In the genomic region with DNA sequence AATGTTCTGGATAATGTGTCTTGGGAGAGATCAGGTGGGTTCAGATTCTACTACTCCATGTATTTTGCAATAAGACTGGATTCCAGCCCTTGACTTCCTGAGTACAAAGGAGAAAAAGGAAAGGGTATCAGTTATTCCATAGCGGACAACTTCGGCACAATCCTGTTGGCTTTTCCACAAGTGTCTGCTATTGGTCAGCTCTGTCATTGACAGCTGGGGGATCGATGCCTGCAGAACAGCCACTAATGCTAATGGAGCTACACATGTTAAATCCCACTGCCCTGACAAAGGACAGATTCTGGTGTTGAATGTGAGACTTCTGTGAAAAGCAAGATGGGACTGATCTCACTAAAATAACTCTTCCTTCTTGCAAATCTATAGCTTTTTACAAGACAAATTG, we compare ENCODE assay signal across 44 cellular contexts. TPM values are rescaled to one million over a fixed set of nuclear protein-coding genes. Genes with fewer than 3 reads are reported as not detected.
"Had no signal": no experiment of that assay in that cellular context is flagged by ENCODE, and none has a peak within 500 bp of the region (broad histone marks: within the 10 kb centered on the region; RNA-seq: fewer than 3 reads in every experiment).

No MANE protein-coding gene starts in this region.

- H3K27ac ChIP-seq: adrenal gland, ascending aorta, body of pancreas, brain microvascular endothelial cell, breast epithelium, cardiac muscle cell had no signal

- H3K4me3 Mint-ChIP-seq: activated naive CD4-positive, alpha-beta T cell treated with anti-CD3 and anti-CD28 coated beads for 36 hours; activated naive CD4-positive, alpha-beta T cell treated with anti-CD3 and anti-CD28 coated beads, Interleukin-2, amount 10 ng/mL, durations not matched to agents 7 days and 5 days; activated naive CD4-positive, alpha-beta T cell treated with anti-CD3 and anti-CD28 coated beads, Interleukin-2, amount 50 U/mL, for 24 hours; activated naive CD8-positive, alpha-beta T cell; activated naive CD8-positive, alpha-beta T cell treated with anti-CD3 and anti-CD28 coated beads for 36 hours; activated naive CD8-positive, alpha-beta T cell treated with anti-CD3 and anti-CD28 coated beads, Interleukin-2, amount 10 ng/mL, durations not matched to agents 7 days and 5 days; activated naive CD8-positive, alpha-beta T cell treated with anti-CD3 and anti-CD28 coated beads, Interleukin-2, amount 50 U/mL, for 24 hours; activated T-cell treated with anti-CD3 and anti-CD28 coated beads, Interleukin-2, amount 50 U/mL, for 24 hours; activated T-cell treated with anti-CD3 and anti-CD28 coated beads, Interleukin-2, amount 50 U/mL, for 4 hours; activated T-cell treated with anti-CD3 and anti-CD28 coated beads, Interleukin-2, amount 50 U/mL, for 72 hours; activated T-helper 1 cell treated with anti-CD3 and anti-CD28 coated beads, Interleukin-12 subunit alpha, Interleukin-12 subunit beta, Interleukin-2, Interleukin-4 antibody, amounts not matched to agents 30 ng/mL and 10 ng/mL and 1 ng/mL, durations not matched to agents 14 hours and 24 hours and 36 hours; activated T-helper 17 cell treated with anti-CD3 and anti-CD28 coated beads, Interleukin-2, amount 50 U/mL, for 72 hours; brain; central memory CD8-positive, alpha-beta T cell had no signal

- H3K36me3 Mint-ChIP-seq: activated naive CD4-positive, alpha-beta T cell treated with anti-CD3 and anti-CD28 coated beads, Interleukin-2, amount 10 ng/mL, durations not matched to agents 7 days and 5 days; activated naive CD4-positive, alpha-beta T cell treated with anti-CD3 and anti-CD28 coated beads, Interleukin-2, amount 50 U/mL, for 24 hours; activated naive CD8-positive, alpha-beta T cell; activated naive CD8-positive, alpha-beta T cell treated with anti-CD3 and anti-CD28 coated beads for 36 hours; activated naive CD8-positive, alpha-beta T cell treated with anti-CD3 and anti-CD28 coated beads, Interleukin-2, amount 10 ng/mL, durations not matched to agents 7 days and 5 days; brain had no signal

- H3K4me1 Mint-ChIP-seq: activated naive CD4-positive, alpha-beta T cell treated with anti-CD3 and anti-CD28 coated beads, Interleukin-2, amount 10 ng/mL, durations not matched to agents 7 days and 5 days; activated naive CD4-positive, alpha-beta T cell treated with anti-CD3 and anti-CD28 coated beads, Interleukin-2, amount 50 U/mL, for 24 hours; activated naive CD8-positive, alpha-beta T cell treated with anti-CD3 and anti-CD28 coated beads for 36 hours; activated naive CD8-positive, alpha-beta T cell treated with anti-CD3 and anti-CD28 coated beads, Interleukin-2, amount 10 ng/mL, durations not matched to agents 7 days and 5 days; activated naive CD8-positive, alpha-beta T cell treated with anti-CD3 and anti-CD28 coated beads, Interleukin-2, amount 50 U/mL, for 24 hours; activated T-helper 17 cell treated with anti-CD3 and anti-CD28 coated beads, Interleukin-2, amount 50 U/mL, for 72 hours; central memory CD8-positive, alpha-beta T cell had no signal

- H3K27ac Mint-ChIP-seq: activated naive CD4-positive, alpha-beta T cell treated with anti-CD3 and anti-CD28 coated beads for 36 hours; activated naive CD4-positive, alpha-beta T cell treated with anti-CD3 and anti-CD28 coated beads, Interleukin-2, amount 10 ng/mL, durations not matched to agents 7 days and 5 days; activated naive CD4-positive, alpha-beta T cell treated with anti-CD3 and anti-CD28 coated beads, Interleukin-2, amount 50 U/mL, for 24 hours; activated naive CD4-positive, alpha-beta T cell treated with anti-CD3 and anti-CD28 coated beads, Interleukin-2, amount 50 U/mL, for 72 hours; activated naive CD8-positive, alpha-beta T cell; activated naive CD8-positive, alpha-beta T cell treated with anti-CD3 and anti-CD28 coated beads for 36 hours; activated naive CD8-positive, alpha-beta T cell treated with anti-CD3 and anti-CD28 coated beads, Interleukin-2, amount 10 ng/mL, durations not matched to agents 7 days and 5 days; activated naive CD8-positive, alpha-beta T cell treated with anti-CD3 and anti-CD28 coated beads, Interleukin-2, amount 50 U/mL, for 24 hours; activated T-cell treated with anti-CD3 and anti-CD28 coated beads, Interleukin-2, amount 50 U/mL, for 24 hours; activated T-cell treated with anti-CD3 and anti-CD28 coated beads, Interleukin-2, amount 50 U/mL, for 72 hours; activated T-helper 1 cell treated with anti-CD3 and anti-CD28 coated beads, Interleukin-12 subunit alpha, Interleukin-12 subunit beta, Interleukin-2, Interleukin-4 antibody, amounts not matched to agents 30 ng/mL and 10 ng/mL and 1 ng/mL, durations not matched to agents 14 hours and 24 hours and 36 hours; activated T-helper 17 cell treated with anti-CD3 and anti-CD28 coated beads, Interleukin-2, amount 50 U/mL, for 72 hours; activated T-helper 2 cell treated with anti-CD3 and anti-CD28 coated beads, Interferon-gamma antibody, Interleukin-2, Interleukin-4, amounts not matched to agents 10 μg/mL and 5 μg/mL and 100 μg/mL, durations not matched to agents 14 hours and 24 hours and 36 hours; brain had no signal

- FAIRE-seq: astrocyte, bronchial epithelial cell had no signal

- H3K36me3 ChIP-seq: adrenal gland, ascending aorta, brain microvascular endothelial cell, breast epithelium, cardiac muscle cell had no signal

- H3K27me3 ChIP-seq: adrenal gland, ascending aorta, body of pancreas, brain microvascular endothelial cell, breast epithelium, cardiac muscle cell had no signal

- H3K4me3 ChIP-seq: adrenal gland, ascending aorta, body of pancreas, breast epithelium, cardiac muscle cell had no signal

- DNase-seq: activated effector memory CD4-positive, alpha-beta T cell treated with anti-CD3 and anti-CD28 coated beads, Interleukin-2, amount 50 U/mL, for 16 hours; activated effector memory CD4-positive, alpha-beta T cell treated with Interleukin-2 at 50 U/mL for 16 hours; activated gamma-delta T cell; activated gamma-delta T cell treated with Interleukin-2 at 50 U/mL for 16 hours; activated naive CD4-positive, alpha-beta T cell; activated naive CD4-positive, alpha-beta T cell treated with anti-CD3 and anti-CD28 coated beads for 36 hours; activated naive CD4-positive, alpha-beta T cell treated with anti-CD3 and anti-CD28 coated beads, Interleukin-2, amount 10 ng/mL, durations not matched to agents 7 days and 5 days; activated naive CD4-positive, alpha-beta T cell treated with anti-CD3 and anti-CD28 coated beads, Interleukin-2, amount 50 U/mL, for 16 hours; activated naive CD4-positive, alpha-beta T cell treated with Interleukin-2 at 50 U/mL for 16 hours; activated naive CD8-positive, alpha-beta T cell treated with anti-CD3 and anti-CD28 coated beads for 36 hours; activated naive CD8-positive, alpha-beta T cell treated with anti-CD3 and anti-CD28 coated beads, Interleukin-2, amount 10 ng/mL, durations not matched to agents 7 days and 5 days; activated naive CD8-positive, alpha-beta T cell treated with anti-CD3 and anti-CD28 coated beads, Interleukin-2, amount 50 U/mL, for 24 hours; activated T-cell treated with anti-CD3 and anti-CD28 coated beads, Interleukin-2, amount 50 U/mL, for 1 hour; activated T-cell treated with anti-CD3 and anti-CD28 coated beads, Interleukin-2, amount 50 U/mL, for 24 hours; activated T-cell treated with anti-CD3 and anti-CD28 coated beads, Interleukin-2, amount 50 U/mL, for 4 hours; activated T-cell treated with anti-CD3 and anti-CD28 coated beads, Interleukin-2, amount 50 U/mL, for 48 hours; activated T-cell treated with anti-CD3 and anti-CD28 coated beads, Interleukin-2, amount 50 U/mL, for 72 hours; adrenal gland; amniotic stem cell; amygdala; anterior cingulate cortex; aorta; body of pancreas; brain microvascular endothelial cell; caudate nucleus; central memory CD4-positive, alpha-beta T cell; cerebellar nuclear complex had no signal

- H3K27me3 Mint-ChIP-seq: activated naive CD4-positive, alpha-beta T cell treated with anti-CD3 and anti-CD28 coated beads, Interleukin-2, amount 10 ng/mL, durations not matched to agents 7 days and 5 days; activated naive CD4-positive, alpha-beta T cell treated with anti-CD3 and anti-CD28 coated beads, Interleukin-2, amount 50 U/mL, for 24 hours; activated naive CD8-positive, alpha-beta T cell; activated naive CD8-positive, alpha-beta T cell treated with anti-CD3 and anti-CD28 coated beads for 36 hours; activated naive CD8-positive, alpha-beta T cell treated with anti-CD3 and anti-CD28 coated beads, Interleukin-2, amount 10 ng/mL, durations not matched to agents 7 days and 5 days; activated naive CD8-positive, alpha-beta T cell treated with anti-CD3 and anti-CD28 coated beads, Interleukin-2, amount 50 U/mL, for 24 hours; activated T-cell treated with anti-CD3 and anti-CD28 coated beads, Interleukin-2, amount 50 U/mL, for 24 hours; activated T-helper 17 cell treated with anti-CD3 and anti-CD28 coated beads, Interleukin-2, amount 50 U/mL, for 72 hours; central memory CD8-positive, alpha-beta T cell had no signal

- ATAC-seq: activated naive CD4-positive, alpha-beta T cell treated with anti-CD3 and anti-CD28 coated beads, Interleukin-2, amount 50 U/mL, for 72 hours; activated naive CD8-positive, alpha-beta T cell treated with anti-CD3 and anti-CD28 coated beads, Interleukin-2, amount 50 U/mL, for 24 hours; activated T-cell treated with anti-CD3 and anti-CD28 coated beads, Interleukin-2, amount 50 U/mL, for 4 hours; activated T-cell treated with anti-CD3 and anti-CD28 coated beads, Interleukin-2, amount 50 U/mL, for 72 hours; activated T-helper 17 cell treated with anti-CD3 and anti-CD28 coated beads, Interleukin-2, amount 50 U/mL, for 72 hours; body of pancreas had no signal

- H3K4me1 ChIP-seq: adrenal gland, ascending aorta, body of pancreas, breast epithelium had no signal

- H3K9me3 ChIP-seq: adrenal gland, ascending aorta, body of pancreas, breast epithelium had no signal

RNA-seq across cellular contexts. Expression of a gene that starts 41.2 kb away (rescaled TPM):
- total RNA-seq: activated naive CD4-positive, alpha-beta T cell treated with anti-CD3 and anti-CD28 coated beads for 36 hours; activated naive CD4-positive, alpha-beta T cell treated with anti-CD3 and anti-CD28 coated beads, Interleukin-2, amount 50 U/mL, for 72 hours; activated naive CD8-positive, alpha-beta T cell treated with anti-CD3 and anti-CD28 coated beads for 36 hours; activated naive CD8-positive, alpha-beta T cell treated with anti-CD3 and anti-CD28 coated beads, Interleukin-2, amount 10 ng/mL, durations not matched to agents 7 days and 5 days; activated T-cell treated with anti-CD3 and anti-CD28 coated beads, Interleukin-2, amount 50 U/mL, for 4 hours; activated T-cell treated with anti-CD3 and anti-CD28 coated beads, Interleukin-2, amount 50 U/mL, for 72 hours; activated T-helper 1 cell treated with anti-CD3 and anti-CD28 coated beads, Interleukin-12 subunit alpha, Interleukin-12 subunit beta, Interleukin-2, Interleukin-4 antibody, amounts not matched to agents 30 ng/mL and 10 ng/mL and 1 ng/mL, durations not matched to agents 14 hours and 24 hours and 36 hours; activated T-helper 17 cell treated with anti-CD3 and anti-CD28 coated beads, Interleukin-2, amount 50 U/mL, for 72 hours; activated T-helper 2 cell treated with anti-CD3 and anti-CD28 coated beads, Interferon-gamma antibody, Interleukin-2, Interleukin-4, amounts not matched to agents 10 μg/mL and 5 μg/mL and 100 μg/mL, durations not matched to agents 14 hours and 24 hours and 36 hours; adrenal gland; aorta; ascending aorta; astrocyte; body of pancreas; breast epithelium; bronchial epithelial cell; cardiac muscle cell; cardiac septum; cerebellum; chondrocyte had no signal
- polyA plus RNA-seq: adipose tissue, adrenal gland, aorta, cardiac muscle cell had no signal
